Comparison of ENCODE assay signal across 17 cellular contexts in the genomic region with DNA sequence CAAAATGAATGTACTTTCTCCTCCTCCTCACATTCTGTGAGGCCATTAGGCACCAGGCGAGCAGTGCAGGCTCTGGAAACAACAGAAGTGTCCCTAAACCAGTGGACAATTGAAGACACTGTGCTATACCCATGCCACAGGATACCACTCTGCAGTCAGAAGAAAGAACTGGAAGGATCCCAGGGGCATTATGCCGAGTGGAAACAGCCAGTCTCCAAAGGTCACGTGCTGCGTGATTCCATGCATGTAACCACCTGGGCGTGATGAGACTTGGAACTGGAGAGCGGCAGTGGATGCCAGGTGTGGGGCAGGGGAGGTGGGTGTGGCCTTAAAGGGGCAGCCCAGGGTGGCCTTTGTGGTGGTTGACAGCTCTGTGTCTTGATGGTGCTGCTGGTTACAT.
DNase-seq lines count a peak whose midpoint lies in the region; ATAC-seq and TF ChIP-seq lines count a peak whose summit lies in the region.
"Had no signal": no experiment of that assay in that cellular context is flagged by ENCODE, and none has a peak within 500 bp of the region (broad histone marks: within the 10 kb centered on the region; RNA-seq: fewer than 3 reads in every experiment).

No MANE protein-coding gene starts in this region.

- no peaks in the 10 kb centered on the region for H3K27me3 ChIP-seq in vagina

- H3K4me3 ChIP-seq in LNCaP clone FGC (ENCODE audit: low read depth, low read length) (no peak overlapping the region), vagina (no peak overlapping the region)
- H3K4me3 ChIP-seq: A549 had no signal

- intact Hi-C loops in vagina (cut with DNase I): no loop called here

- TF ChIP-seq POLR2A in vagina (IDR thresholded peaks at IDR 0.05): no peak

- peaks cover 0 to 1% of the 10 kb centered on the region in 2 donors for H3K36me3 ChIP-seq in vagina

- ATAC-seq in HG02973 (IDR thresholded peaks at IDR 0.05; ENCODE audit: unreplicated experiment): no peak
- ATAC-seq: A549, SK-N-SH treated with all-trans-retinoic acid at 6 μM for 48 hours had no signal

- no peak overlapping the region for H3K27ac ChIP-seq in vagina
- H3K27ac ChIP-seq: A549, HL-60, KMS-11 had no signal

- H3K4me1 ChIP-seq in vagina: no peaks in the 10 kb centered on the region
- H3K4me1 ChIP-seq: A549 had no signal

- H3K9me3 ChIP-seq in vagina: no peaks in the 10 kb centered on the region
- H3K9me3 ChIP-seq: A549 had no signal

- TF ChIP-seq CTCF in LNCaP clone FGC (IDR thresholded peaks at IDR 0.05; ENCODE audit: control insufficient read depth, extremely low read depth, insufficient read depth) (no peak), vagina (IDR thresholded peaks at IDR 0.05) (no peak)

- DNase-seq in NCI-H748 (lab: John Stamatoyannopoulos, UW; ENCODE audit: unreplicated experiment) (peak; percentile 9), NCI-H748 treated with DMSO at 0.1 percent for 48 hours (lab: John Stamatoyannopoulos, UW) (no peak), LNCaP clone FGC (ENCODE audit: low read depth) (peak; percentile 6), NCI-H69 (lab: John Stamatoyannopoulos, UW) (peak; percentile 4), vagina (ENCODE audit: extremely low spot score in 2 of 2) (peak; percentile 58 to 82)
- no peak for DNase-seq in effector CD4-positive, alpha-beta T cell
- DNase-seq: Calu3; CD4-positive, alpha-beta T cell; NCI-H1417 treated with DMSO at 0.1 percent for 48 hours; NCI-H2029; NCI-H774; SHP77 treated with DMSO at 0.1 percent for 48 hours had no signal

Comparison
In these comparisons a context has a peak if more than half of its experiments do, and no peak if none do; other contexts are left out.
1. DNase-seq: peak in NCI-H748 (single experiment), LNCaP clone FGC (single experiment), NCI-H69 (single experiment) and vagina (2 of 2); none in NCI-H748 treated with DMSO at 0.1 percent for 48 hours (single experiment) and effector CD4-positive, alpha-beta T cell (single experiment).